ENCODE assay signal across 23 cellular contexts in the genomic region with DNA sequence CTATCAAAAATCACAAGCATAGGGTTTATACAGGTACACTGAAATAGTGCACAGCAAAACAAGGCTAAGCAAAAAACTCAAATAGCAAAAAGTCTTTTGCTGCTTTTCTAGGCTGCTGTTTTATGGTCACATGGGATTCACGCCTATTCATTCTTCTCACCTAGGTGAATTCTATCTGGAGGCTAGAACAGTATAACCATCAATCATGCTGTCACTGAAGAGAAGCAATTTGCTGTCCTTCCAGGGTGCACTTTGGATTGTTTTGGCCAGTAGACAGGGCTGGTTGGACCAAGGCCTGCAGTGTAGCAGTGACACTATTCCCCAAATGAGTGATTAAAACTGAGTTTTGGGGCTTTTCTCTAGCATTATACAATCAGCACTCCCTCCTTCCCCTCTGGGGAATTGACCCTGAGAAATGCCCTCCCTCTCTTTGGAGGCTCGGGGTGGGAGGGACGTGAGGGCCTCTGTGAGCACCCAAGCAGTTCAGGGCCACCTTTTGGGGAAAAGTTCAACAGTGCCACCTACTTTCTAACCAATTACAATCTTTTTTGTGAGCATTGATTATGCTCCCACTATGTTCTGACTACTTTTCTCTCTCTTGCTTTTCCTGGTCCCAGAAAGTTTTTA. TPM values are rescaled to one million over a fixed set of nuclear protein-coding genes. Genes with fewer than 3 reads are reported as not detected.
"Had no signal": no experiment of that assay in that cellular context is flagged by ENCODE, and none has a peak within 500 bp of the region (broad histone marks: within the 10 kb centered on the region; RNA-seq: fewer than 3 reads in every experiment).

No MANE protein-coding gene starts in this region.

- H3K36me3 Mint-ChIP-seq: memory B cell had no signal

- H3K4me1 ChIP-seq: heart left ventricle, left ventricle myocardium inferior, sigmoid colon had no signal

- ATAC-seq: effector memory CD8-positive, alpha-beta T cell; heart left ventricle; mucosa of descending colon; naive thymus-derived CD4-positive, alpha-beta T cell had no signal

- H3K9me3 ChIP-seq: ascending aorta, heart left ventricle, left ventricle myocardium inferior, mucosa of descending colon, ovary, sigmoid colon, thoracic aorta had no signal

- H3K27me3 ChIP-seq: ascending aorta, ovary had no signal

- H3K4me3 Mint-ChIP-seq: effector memory CD8-positive, alpha-beta T cell; memory B cell; naive thymus-derived CD4-positive, alpha-beta T cell had no signal

- H3K9me3 Mint-ChIP-seq: effector memory CD8-positive, alpha-beta T cell; naive thymus-derived CD4-positive, alpha-beta T cell had no signal

- H3K4me1 Mint-ChIP-seq: memory B cell had no signal

- H3K27ac ChIP-seq: epithelial cell of prostate, heart left ventricle, left ventricle myocardium inferior, ovary, sigmoid colon, thoracic aorta, VCaP had no signal

- H3K27ac Mint-ChIP-seq: effector memory CD8-positive, alpha-beta T cell; memory B cell; naive thymus-derived CD4-positive, alpha-beta T cell had no signal

- DNase-seq: activated CD4-positive, alpha-beta T cell treated with anti-CD3 and anti-CD28 coated beads for 1 hour; activated CD4-positive, alpha-beta T cell treated with anti-CD3 and anti-CD28 coated beads, Interleukin-2, amount 50 U/mL, for 4 hours; activated naive CD4-positive, alpha-beta T cell; activated T-cell treated with anti-CD3 and anti-CD28 coated beads for 4 hours; dermis blood vessel endothelial cell; effector memory CD8-positive, alpha-beta T cell; heart left ventricle; left ventricle myocardium inferior; mucosa of descending colon; naive thymus-derived CD4-positive, alpha-beta T cell; ovary; sigmoid colon; stimulated activated CD4-positive, alpha-beta T cell treated with anti-CD3 and anti-CD28 coated beads, Interleukin-1b, Interleukin-23, amount 100 ng/mL, for 48 hours had no signal

- H3K4me3 ChIP-seq: ascending aorta, heart left ventricle, left ventricle myocardium inferior, mucosa of descending colon, ovary, sigmoid colon, thoracic aorta had no signal

- H3K36me3 ChIP-seq: ascending aorta, heart left ventricle, left ventricle myocardium inferior, ovary, sigmoid colon, thoracic aorta had no signal

RNA-seq across cellular contexts. Expression of a gene that starts 17.8 kb away (rescaled TPM):
- total RNA-seq: ascending aorta; bronchial epithelial cell; chondrocyte; dermis blood vessel endothelial cell; fibroblast of lung; heart left ventricle; left ventricle myocardium inferior; naive thymus-derived CD4-positive, alpha-beta T cell; ovary; pulmonary artery endothelial cell; sigmoid colon; thoracic aorta; ureter had no signal

RNA-seq across cellular contexts. Expression of a gene that starts 42.2 kb away (rescaled TPM):
- total RNA-seq: ascending aorta, chondrocyte, left ventricle myocardium inferior had no signal
